In genomic region chr14:89444044-89444443, GRCh38 we compare ENCODE assay signal across 10 cellular contexts. TPM values are rescaled to one million over a fixed set of nuclear protein-coding genes. Genes with fewer than 3 reads are reported as not detected.
DNase-seq lines count a peak whose midpoint lies in the region; ATAC-seq and TF ChIP-seq lines count a peak whose summit lies in the region.
"Had no signal": no experiment of that assay in that cellular context is flagged by ENCODE, and none has a peak within 500 bp of the region (broad histone marks: within the 10 kb centered on the region; RNA-seq: fewer than 3 reads in every experiment).

No MANE protein-coding gene starts in this region.

- 71 to 84% (median 79%) methylated on average over 3 of the region's 3 CpGs for WGBS in stomach, 5 donors

- H3K9me3 ChIP-seq in SU-DHL-6 (ENCODE audit: insufficient read depth, low read length) (no peaks in the 10 kb centered on the region), stomach (no peaks in the 10 kb centered on the region)
- H3K9me3 ChIP-seq: A549 had no signal

- no peak overlapping the region for H3K4me3 Mint-ChIP-seq in activated CD8-positive, alpha-beta memory T cell treated with anti-CD3 and anti-CD28 coated beads, Interleukin-2, amount 10 ng/mL, durations not matched to agents 7 days and 5 days

- TF ChIP-seq POLR2A in stomach (IDR thresholded peaks at IDR 0.05), result no peak

- H2AFZ ChIP-seq in SU-DHL-6 (ENCODE audit: low read depth, low read length, severe bottlenecking), result no peak overlapping the region

- intact Hi-C loops in stomach (cut with DNase I; ENCODE audit: low total_unique reads), result no loop called here

- peak overlapping the region; percentile 65 for H3K4me2 ChIP-seq in SU-DHL-6 (ENCODE audit: low read depth, low read length, poor library complexity, severe bottlenecking)
- H3K4me2 ChIP-seq: A549 had no signal

- no peak for TF ChIP-seq CTCF in SU-DHL-6 (IDR thresholded peaks at IDR 0.05; ENCODE audit: insufficient read depth, low read length, poor library complexity, severe bottlenecking)
- no peak for TF ChIP-seq CTCF in choroid plexus epithelial cell (conservative IDR thresholded peaks at IDR 0.05; ENCODE audit: low read depth, low read length)
- TF ChIP-seq CTCF in stomach (IDR thresholded peaks at IDR 0.05), result no peak

- no peak for ATAC-seq in activated CD8-positive, alpha-beta memory T cell treated with anti-CD3 and anti-CD28 coated beads, Interleukin-2, amount 10 ng/mL, durations not matched to agents 7 days and 5 days
- no peak for ATAC-seq in stimulated activated naive CD8-positive, alpha-beta T cell treated with anti-CD3 and anti-CD28 coated beads, Interleukin-15, Interleukin-2, amounts not matched to agents 100 U/mL and 50 U/mL, for 24 hours
- ATAC-seq in GM18909 (IDR thresholded peaks at IDR 0.05; ENCODE audit: poor library complexity, unreplicated experiment), result no peak
- ATAC-seq: A549 had no signal

- no peaks in the 10 kb centered on the region for H3K79me2 ChIP-seq in SU-DHL-6 (ENCODE audit: insufficient read depth, low read length)

- no peaks in the 10 kb centered on the region for H4K20me1 ChIP-seq in SU-DHL-6 (ENCODE audit: low read depth, low read length)

- H3K27me3 Mint-ChIP-seq in activated CD8-positive, alpha-beta memory T cell treated with anti-CD3 and anti-CD28 coated beads, Interleukin-2, amount 10 ng/mL, durations not matched to agents 7 days and 5 days, result no peaks in the 10 kb centered on the region

- H3K27ac ChIP-seq in SU-DHL-6 (ENCODE audit: low read depth, low read length), result peak overlapping the region; percentile 81
- no peak overlapping the region for H3K27ac ChIP-seq in stomach
- H3K27ac ChIP-seq: A549 had no signal

- H3F3A ChIP-seq in SU-DHL-6 (ENCODE audit: insufficient read depth), result peaks cover 9% of the 10 kb centered on the region; the same call in 1 of the 2 replicates

- peaks cover 40% of the 10 kb centered on the region for H3K4me1 Mint-ChIP-seq in activated CD8-positive, alpha-beta memory T cell treated with anti-CD3 and anti-CD28 coated beads, Interleukin-2, amount 10 ng/mL, durations not matched to agents 7 days and 5 days

- no peak for TF ChIP-seq EP300 in stomach (IDR thresholded peaks at IDR 0.05)

- DNase-seq in activated CD8-positive, alpha-beta memory T cell treated with anti-CD3 and anti-CD28 coated beads, Interleukin-2, amount 10 ng/mL, durations not matched to agents 7 days and 5 days, result no peak
- no peak for DNase-seq in activated CD8-positive, alpha-beta memory T cell treated with anti-CD3 and anti-CD28 coated beads, Interleukin-2, amount 50 U/mL, for 4 hours
- DNase-seq in choroid plexus epithelial cell (ENCODE audit: low read depth) (peak; percentile 58), stomach (no peak), NCI-H2196 treated with DMSO at 0.1 percent for 48 hours (lab: John Stamatoyannopoulos, UW; ENCODE audit: unreplicated experiment) (no peak)
- peak; percentile 48 for DNase-seq in stimulated activated naive CD8-positive, alpha-beta T cell treated with anti-CD3 and anti-CD28 coated beads, Interleukin-15, Interleukin-2, amounts not matched to agents 100 U/mL and 50 U/mL, for 24 hours

- H3K36me3 ChIP-seq in SU-DHL-6 (ENCODE audit: low read length) (no peaks in the 10 kb centered on the region), stomach (no peaks in the 10 kb centered on the region)

- CTCF ChIA-PET in activated CD8-positive, alpha-beta memory T cell treated with anti-CD3 and anti-CD28 coated beads, Interleukin-2, amount 10 ng/mL, durations not matched to agents 7 days and 5 days (lab: Charles Lee), result interaction anchor here (0.8 to 2.2 kb wide), 4 partner anchors 8 to 323 kb away, joined by 3 to 11 read pairs (median 4); no protein-coding TSS in a partner anchor

- peaks cover 30% of the 10 kb centered on the region for H3K36me3 Mint-ChIP-seq in activated CD8-positive, alpha-beta memory T cell treated with anti-CD3 and anti-CD28 coated beads, Interleukin-2, amount 10 ng/mL, durations not matched to agents 7 days and 5 days

- H3K9ac ChIP-seq in SU-DHL-6 (ENCODE audit: low read length), result peak overlapping the region; percentile 44

- peak overlapping the region; percentile 80 for H3K27ac Mint-ChIP-seq in activated CD8-positive, alpha-beta memory T cell treated with anti-CD3 and anti-CD28 coated beads, Interleukin-2, amount 10 ng/mL, durations not matched to agents 7 days and 5 days

- H3K4me3 ChIP-seq in SU-DHL-6 (ENCODE audit: insufficient read depth, low read length, poor library complexity, severe bottlenecking) (peak overlapping the region; percentile 15), choroid plexus epithelial cell (ENCODE audit: low read depth, low read length) (no peak overlapping the region), stomach (no peak overlapping the region)
- H3K4me3 ChIP-seq: A549, lung had no signal

- no peaks in the 10 kb centered on the region for H3K9me2 ChIP-seq in SU-DHL-6 (replicated peaks; ENCODE audit: insufficient read depth, low read length)

- no peaks in the 10 kb centered on the region for H3K9me3 Mint-ChIP-seq in activated CD8-positive, alpha-beta memory T cell treated with anti-CD3 and anti-CD28 coated beads, Interleukin-2, amount 10 ng/mL, durations not matched to agents 7 days and 5 days (ENCODE audit: low read depth)

- H3K27me3 ChIP-seq in SU-DHL-6 (ENCODE audit: low read length) (no peaks in the 10 kb centered on the region), stomach (no peaks in the 10 kb centered on the region)

- H3K4me1 ChIP-seq in stomach, result peaks cover 0 to 20% (median 4%) of the 10 kb centered on the region in 4 donors
- H3K4me1 ChIP-seq: A549 had no signal

RNA-seq across cellular contexts. Expression of gene FOXN3, which starts 27.0 kb away (rescaled TPM):
- total RNA-seq in activated CD8-positive, alpha-beta memory T cell treated with anti-CD3 and anti-CD28 coated beads, Interleukin-2, amount 10 ng/mL, durations not matched to agents 7 days and 5 days, result 100 to 1,000 TPM in 1 of 2 experiments, 10 to 100 TPM in 1; 85.6 to 103 TPM
- 100 to 1,000 TPM in 3 of 5 donors, 10 to 100 TPM in 2; 37.4 to 126 (median 100) TPM for total RNA-seq in stomach
- 10 to 100 TPM; 12.5 to 38.5 (median 23.0) TPM for polyA plus RNA-seq in stomach

Comparison
In these comparisons a context has a peak if more than half of its experiments do, and no peak if none do; other contexts are left out.
1. DNase-seq: peak in choroid plexus epithelial cell (single experiment) and stimulated activated naive CD8-positive, alpha-beta T cell treated with anti-CD3 and anti-CD28 coated beads, Interleukin-15, Interleukin-2, amounts not matched to agents 100 U/mL and 50 U/mL, for 24 hours (single experiment); none in activated CD8-positive, alpha-beta memory T cell treated with anti-CD3 and anti-CD28 coated beads, Interleukin-2, amount 10 ng/mL, durations not matched to agents 7 days and 5 days (single experiment), activated CD8-positive, alpha-beta memory T cell treated with anti-CD3 and anti-CD28 coated beads, Interleukin-2, amount 50 U/mL, for 4 hours (single experiment), stomach (single experiment) and NCI-H2196 treated with DMSO at 0.1 percent for 48 hours (single experiment).